Comparison of ENCODE assay signal across 8 cellular contexts in genomic region chr10:110803830-110804338, GRCh38.
DNase-seq lines count a peak whose midpoint lies in the region; ATAC-seq and TF ChIP-seq lines count a peak whose summit lies in the region.

No MANE protein-coding gene starts in this region.

- ATAC-seq in HG02642 (IDR thresholded peaks at IDR 0.05; ENCODE audit: poor library complexity, unreplicated experiment) (peak; percentile 49), HG03045 (IDR thresholded peaks at IDR 0.05; ENCODE audit: unreplicated experiment) (no peak)

- TF ChIP-seq CTCF in ascending aorta (IDR thresholded peaks at IDR 0.05) (peak; percentile 63 to 73 (median 64)), retinal pigment epithelial cell (conservative IDR thresholded peaks at IDR 0.05; ENCODE audit: low read depth, low read length) (peak; percentile 86)

- H3K27me3 ChIP-seq in ascending aorta = no peaks in the 10 kb centered on the region

- H3K9me3 ChIP-seq in ascending aorta = no peaks in the 10 kb centered on the region

- peaks cover 0 to 5% of the 10 kb centered on the region in 2 donors for H3K36me3 ChIP-seq in ascending aorta

- intact Hi-C loops in ascending aorta (cut with DNase I) = loop anchor here (1.0 to 5.0 kb wide), 5 partner anchors 15 to 89 kb away; no protein-coding TSS in a partner anchor

- peak in 4 of 6 experiments; percentile 4 to 39 (median 10) for DNase-seq in stimulated activated naive CD4-positive, alpha-beta T cell (lab: John Stamatoyannopoulos, UW)
- no peak for DNase-seq in stimulated activated naive CD4-positive, alpha-beta T cell treated with Interleukin-2 at 50 U/mL for 16 hours (lab: John Stamatoyannopoulos, UW)
- DNase-seq in NCI-H69 (lab: John Stamatoyannopoulos, UW) = peak; percentile 67
- peak in 1 of 2 donors; percentile 73 for DNase-seq in ascending aorta (ENCODE audit: low spot score in 2 of 2)
- peak; percentile 69 for DNase-seq in hepatic stellate cell (ENCODE audit: low spot score)
- no peak for DNase-seq in retinal pigment epithelial cell (ENCODE audit: low read depth)

- peaks cover 9 to 23% of the 10 kb centered on the region in 2 donors for H3K4me1 ChIP-seq in ascending aorta

- peak overlapping the region in 1 of 2 donors; percentile 47 for H3K27ac ChIP-seq in ascending aorta

- no peak overlapping the region for H3K4me3 ChIP-seq in ascending aorta
- H3K4me3 ChIP-seq in retinal pigment epithelial cell (ENCODE audit: low read length) = no peak overlapping the region

Comparison
In these comparisons a context has a peak if more than half of its experiments do, and no peak if none do; other contexts are left out.
1. DNase-seq: peak in stimulated activated naive CD4-positive, alpha-beta T cell (4 of 6), NCI-H69 (single experiment) and hepatic stellate cell (single experiment); none in stimulated activated naive CD4-positive, alpha-beta T cell treated with Interleukin-2 at 50 U/mL for 16 hours (single experiment) and retinal pigment epithelial cell (single experiment).